Comparison of ENCODE assay signal across 3 cellular contexts in the genomic region with DNA sequence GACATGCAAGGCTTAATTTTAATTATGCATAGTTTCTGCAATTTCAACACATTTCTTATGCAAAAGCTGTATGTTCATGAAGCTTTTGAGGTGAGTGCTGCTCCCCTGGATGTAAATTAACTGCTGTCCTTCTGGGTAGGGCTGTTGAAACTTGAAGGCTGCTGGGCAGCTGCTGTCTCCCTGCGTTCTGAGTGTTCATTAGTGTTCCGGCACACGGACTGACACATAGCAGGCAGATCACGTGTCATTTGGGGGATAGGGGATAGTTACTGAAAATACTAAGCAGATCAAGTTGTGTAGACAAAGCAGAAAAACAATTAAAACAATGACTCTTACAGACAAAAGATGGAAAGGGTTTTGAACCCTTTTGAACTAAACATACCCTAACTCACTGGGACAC.
TF ChIP-seq lines count a peak whose summit lies in the region.

No MANE protein-coding gene starts in this region.

TF ChIP-seq in IMR-90, 13 proteins besides CTCF, POLR2A, EP300 and RAD21 (continued from another document):
- TF ChIP-seq BHLHE40 (IDR thresholded peaks at IDR 0.05; ENCODE audit: low read depth, low read length): no peak
- no peak for TF ChIP-seq FOS (IDR thresholded peaks at IDR 0.05; ENCODE audit: low read depth, low read length)
- TF ChIP-seq RFX5 (IDR thresholded peaks at IDR 0.05; ENCODE audit: low read depth, low read length): no peak
- no peak for TF ChIP-seq MAFK (IDR thresholded peaks at IDR 0.05; ENCODE audit: low read depth, low read length)

TF ChIP-seq in K562, 482 proteins besides CTCF, POLR2A, EP300 and RAD21 (continued from another document):
- no peak for TF ChIP-seq ARID3A (IDR thresholded peaks at IDR 0.05; ENCODE audit: borderline replicate concordance, low read depth, low read length)
- no peak for TF ChIP-seq ZNF212 (CRISPR knock-in tag; IDR thresholded peaks at IDR 0.05)
- TF ChIP-seq ZNF668 (CRISPR knock-in tag; IDR thresholded peaks at IDR 0.05): no peak
- TF ChIP-seq, protein P1, sequence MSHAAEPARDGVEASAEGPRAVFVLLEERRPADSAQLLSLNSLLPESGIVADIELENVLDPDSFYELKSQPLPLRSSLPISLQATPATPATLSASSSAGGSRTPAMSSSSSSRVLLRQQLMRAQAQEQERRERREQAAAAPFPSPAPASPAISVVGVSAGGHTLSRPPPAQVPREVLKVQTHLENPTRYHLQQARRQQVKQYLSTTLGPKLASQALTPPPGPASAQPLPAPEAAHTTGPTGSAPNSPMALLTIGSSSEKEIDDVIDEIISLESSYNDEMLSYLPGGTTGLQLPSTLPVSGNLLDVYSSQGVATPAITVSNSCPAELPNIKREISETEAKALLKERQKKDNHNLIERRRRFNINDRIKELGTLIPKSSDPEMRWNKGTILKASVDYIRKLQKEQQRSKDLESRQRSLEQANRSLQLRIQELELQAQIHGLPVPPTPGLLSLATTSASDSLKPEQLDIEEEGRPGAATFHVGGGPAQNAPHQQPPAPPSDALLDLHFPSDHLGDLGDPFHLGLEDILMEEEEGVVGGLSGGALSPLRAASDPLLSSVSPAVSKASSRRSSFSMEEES (CRISPR knock-in tag; IDR thresholded peaks at IDR 0.05): 0 out of 2 replicates have a peak, but pooled peaks have one; percentile 5

TF ChIP-seq in neural cell, 6 proteins besides CTCF, POLR2A, EP300 and RAD21 (continued from another document):
- TF ChIP-seq REST (IDR thresholded peaks at IDR 0.05; ENCODE audit: borderline replicate concordance): no peak
- TF ChIP-seq SMC3 (conservative IDR thresholded peaks at IDR 0.05; ENCODE audit: poor library complexity): no peak
- no peak for TF ChIP-seq POLR2AphosphoS5 (IDR thresholded peaks at IDR 0.05)
- no peak for TF ChIP-seq MXI1 (conservative IDR thresholded peaks at IDR 0.05; ENCODE audit: poor library complexity, severe bottlenecking)
- TF ChIP-seq EZH2 (IDR thresholded peaks at IDR 0.05; ENCODE audit: borderline replicate concordance, insufficient read depth, low read length, poor library complexity, severe bottlenecking): no peak
